Comparison of ENCODE assay signal across 16 cellular contexts in genomic region chr5:102843997-102844396, GRCh38.
DNase-seq lines count a peak whose midpoint lies in the region; ATAC-seq and TF ChIP-seq lines count a peak whose summit lies in the region.
"Had no signal": no experiment of that assay in that cellular context is flagged by ENCODE, and none has a peak within 500 bp of the region (broad histone marks: within the 10 kb centered on the region; RNA-seq: fewer than 3 reads in every experiment).

No MANE protein-coding gene starts in this region.

- H3K9ac ChIP-seq in adipocyte (ENCODE audit: low read length), result no peak overlapping the region

- TF ChIP-seq CTCF in psoas muscle (IDR thresholded peaks at IDR 0.05), result no peak

- intact Hi-C loops in psoas muscle (cut with DNase I), result no loop called here

- H3K27ac ChIP-seq in psoas muscle, result no peak overlapping the region

- peak; percentile 25 for DNase-seq in adipocyte (ENCODE audit: low read depth)
- DNase-seq in fibroblast of peridontal ligament (ENCODE audit: extremely low read depth), result peak; percentile 88
- DNase-seq in foreskin melanocyte, result peak; percentile 62
- DNase-seq in NCI-H2107 (lab: John Stamatoyannopoulos, UW), result no peak
- DNase-seq in stimulated activated CD4-positive, alpha-beta T cell treated with anti-CD3 and anti-CD28 coated beads, Interleukin-4, amount 100 ng/mL, for 24 hours, result no peak
- DNase-seq in psoas muscle, result no peak
- DNase-seq: C1 segment of cervical spinal cord; Calu3; CD4-positive, alpha-beta memory T cell; COR-L47; DMS53; DMS79 treated with DMSO at 0.1 percent for 48 hours; GF-D8; GOT3; H7; HCEC 1CT had no signal

- no peak for ATAC-seq in psoas muscle

- no peak overlapping the region for H3K4me3 ChIP-seq in adipocyte (ENCODE audit: low read length)
- no peak overlapping the region for H3K4me3 ChIP-seq in psoas muscle

- no peaks in the 10 kb centered on the region for H3K36me3 ChIP-seq in adipocyte (ENCODE audit: control insufficient read depth, insufficient read depth, low read length, severe bottlenecking)
- H3K36me3 ChIP-seq in psoas muscle (ENCODE audit: insufficient read depth in 1 of 2, low read depth in 1 of 2), result peaks cover 0 to 7% of the 10 kb centered on the region in 2 donors

- H3K9me3 ChIP-seq in adipocyte (ENCODE audit: control insufficient read depth, low read length) (no peaks in the 10 kb centered on the region), psoas muscle (no peaks in the 10 kb centered on the region)

- H3K27me3 ChIP-seq in adipocyte (replicated peaks; ENCODE audit: control insufficient read depth, insufficient read depth, low read length) (no peaks in the 10 kb centered on the region), psoas muscle (ENCODE audit: insufficient read depth in 3 of 3, low read length in 2 of 3) (no peaks in the 10 kb centered on the region)

- WGBS in psoas muscle, 3 donors, result 98 to 100% (median 98%) methylated on average over 1 of the region's 1 CpG

- no peaks in the 10 kb centered on the region for H3K4me1 ChIP-seq in adipocyte (ENCODE audit: control insufficient read depth, insufficient read depth, low read length)
- no peaks in the 10 kb centered on the region for H3K4me1 ChIP-seq in psoas muscle

Comparison
In these comparisons a context has a peak if more than half of its experiments do, and no peak if none do; other contexts are left out.
1. DNase-seq: peak in adipocyte (single experiment), fibroblast of peridontal ligament (single experiment) and foreskin melanocyte (single experiment); none in NCI-H2107 (single experiment), stimulated activated CD4-positive, alpha-beta T cell treated with anti-CD3 and anti-CD28 coated beads, Interleukin-4, amount 100 ng/mL, for 24 hours (single experiment) and psoas muscle (0 of 2).